Comparison of ENCODE assay signal across 23 cellular contexts in the genomic region with DNA sequence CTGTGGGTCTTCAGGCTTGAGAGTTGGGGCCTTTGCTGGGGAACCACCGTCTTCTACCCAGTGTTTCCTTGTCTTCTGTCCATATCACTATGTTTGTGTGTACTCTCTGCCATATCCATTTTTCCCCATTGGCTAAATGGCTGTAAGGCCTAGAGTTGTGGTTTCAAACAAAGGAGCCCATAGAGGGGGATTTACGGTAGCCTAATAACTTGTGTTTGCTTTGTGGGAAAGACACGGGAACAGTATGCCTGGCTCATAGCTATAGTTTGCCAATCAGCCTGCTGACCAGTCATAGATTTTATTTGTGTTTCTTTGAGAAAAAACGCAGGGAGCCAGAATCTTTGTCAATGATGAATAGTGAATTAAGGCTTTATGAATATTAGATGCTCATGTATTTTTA.
"Had no signal": no experiment of that assay in that cellular context is flagged by ENCODE, and none has a peak within 500 bp of the region (broad histone marks: within the 10 kb centered on the region; RNA-seq: fewer than 3 reads in every experiment).

No MANE protein-coding gene starts in this region.

- DNase-seq: effector memory CD8-positive, alpha-beta T cell; erythroblast; esophagus squamous epithelium; gastrocnemius medialis; head of caudate nucleus; left ventricle myocardium superior; lower lobe of right lung; natural killer cell; occipital lobe; ovary; posterior cingulate gyrus; psoas muscle; right cardiac atrium; sigmoid colon; stimulated activated CD4-positive, alpha-beta T cell treated with anti-CD3 and anti-CD28 coated beads, Interleukin-2, amount 100 ng/mL, for 24 hours; stimulated activated CD4-positive, alpha-beta T cell treated with anti-CD3 and anti-CD28 coated beads, Interleukin-4, amount 100 ng/mL, for 24 hours; stimulated activated naive CD4-positive, alpha-beta T cell treated with Interleukin-2 at 50 U/mL for 16 hours; stomach; thyroid gland; trophoblast cell had no signal

- FAIRE-seq: endometrium, keratinocyte had no signal

- H3K27me3 ChIP-seq: esophagus squamous epithelium, gastrocnemius medialis, ovary, sigmoid colon, stomach, thyroid gland, vagina had no signal

- H3K27ac ChIP-seq: esophagus squamous epithelium, gastrocnemius medialis, lower lobe of right lung, ovary, psoas muscle, sigmoid colon, stomach, thyroid gland, vagina had no signal

- H3K9me3 ChIP-seq: esophagus squamous epithelium, gastrocnemius medialis, lower lobe of right lung, ovary, psoas muscle, sigmoid colon, stomach, thyroid gland, vagina had no signal

- H3K4me1 ChIP-seq: esophagus squamous epithelium, gastrocnemius medialis, lower lobe of right lung, psoas muscle, sigmoid colon, stomach, thyroid gland, vagina had no signal

- H3K4me3 ChIP-seq: esophagus squamous epithelium, gastrocnemius medialis, lower lobe of right lung, ovary, psoas muscle, sigmoid colon, stomach, thyroid gland, vagina had no signal

- H3K36me3 ChIP-seq: esophagus squamous epithelium, gastrocnemius medialis, lower lobe of right lung, ovary, sigmoid colon, stomach, thyroid gland, vagina had no signal
